8 cellular contexts compared by ENCODE assay signal in genomic region chr6:43575772-43576551, GRCh38. TPM values are rescaled to one million over a fixed set of nuclear protein-coding genes. Genes with fewer than 3 reads are reported as not detected.
A peak's percentile ranks its signal among the peaks of the same experiment; 100 is the strongest.
DNase-seq lines count a peak whose midpoint lies in the region; ATAC-seq and TF ChIP-seq lines count a peak whose summit lies in the region.

Gene POLH, plus strand, starts transcription at chr6:43576185. Its CDS starts 6,135 bp downstream, at chr6:43582320.
Gene XPO5, minus strand, starts transcription at chr6:43576038. Its CDS starts 174 bp downstream, at chr6:43575864.

- under 1% methylated on average over 68 of the region's 76 CpGs for WGBS in hepatocyte (ENCODE audit: low lambda C conversion rate, missing lambda C conversion rate)
- 0 to 1% methylated on average over 57 to 76 of the region's 76 CpGs for WGBS in aorta, 2 donors

- H3K9me3 ChIP-seq in hepatocyte (ENCODE audit: low read depth): no peaks in the 10 kb centered on the region
- no peaks in the 10 kb centered on the region for H3K9me3 ChIP-seq in aorta (ENCODE audit: control insufficient read depth, low read length)

- H4K20me1 ChIP-seq in hepatocyte (ENCODE audit: insufficient read depth, poor library complexity, severe bottlenecking): no peaks in the 10 kb centered on the region

- H3K4me2 ChIP-seq in hepatocyte: peak within 1 kb of the TSS; percentile 86

- H3K27me3 ChIP-seq in hepatocyte: no peaks in the 10 kb centered on the region
- H3K27me3 ChIP-seq in aorta (ENCODE audit: control insufficient read depth in 1 of 2, insufficient read depth in 2 of 2, low read length in 1 of 2): no peaks in the 10 kb centered on the region

- DNase-seq in NCI-H2081 (lab: John Stamatoyannopoulos, UW) (peak; percentile 93 to 95), T-helper 9 cell (peak; percentile 86), astrocyte of the hippocampus (ENCODE audit: low read depth, low spot score) (peak; percentile 98), hepatocyte (ENCODE audit: low spot score) (peak; percentile 97), renal cortical epithelial cell (ENCODE audit: low read depth) (peak; percentile 78), aorta (peak; percentile 95 to 97)

- H3K9me2 ChIP-seq in hepatocyte (replicated peaks; ENCODE audit: insufficient read depth): no peaks in the 10 kb centered on the region

- H3K4me3 ChIP-seq in hepatocyte (peak within 1 kb of the TSS; percentile 87), aorta (ENCODE audit: low read length in 2 of 2) (peak within 1 kb of the TSS; percentile 47 to 70)

- peak within 1 kb of the TSS; percentile 89 for H3K27ac ChIP-seq in hepatocyte
- H3K27ac ChIP-seq in aorta (ENCODE audit: low read depth in 1 of 2, low read length in 2 of 2): no peak within 1 kb of the TSS

- H3K4me1 ChIP-seq in hepatocyte (ENCODE audit: insufficient read depth) (peaks cover 13% of the 10 kb centered on the region), aorta (ENCODE audit: control insufficient read depth in 1 of 2, insufficient read depth in 2 of 2, low read length in 2 of 2) (peaks cover 0 to 5% of the 10 kb centered on the region in 2 donors)

- no peaks in the 10 kb centered on the region for H3K36me3 ChIP-seq in hepatocyte (replicated peaks; ENCODE audit: insufficient read depth, low read depth)
- peaks cover 0 to 2% of the 10 kb centered on the region in 2 donors for H3K36me3 ChIP-seq in aorta (ENCODE audit: control insufficient read depth in 1 of 2, insufficient read depth in 2 of 2, low read length in 1 of 2)

- TF ChIP-seq CTCF in hepatocyte (IDR thresholded peaks at IDR 0.05; ENCODE audit: poor library complexity): no peak

- intact Hi-C loops in aorta (cut with DNase I): no loop called here

- peaks cover 66% of the 10 kb centered on the region for H3K79me2 ChIP-seq in hepatocyte

- H2AFZ ChIP-seq in hepatocyte: peak within 1 kb of the TSS; percentile 92

- ATAC-seq in GM18511 (IDR thresholded peaks at IDR 0.05; ENCODE audit: unreplicated experiment): peak; percentile 88
- peak; percentile 74 for ATAC-seq in HG03025 (IDR thresholded peaks at IDR 0.05; ENCODE audit: low FRiP score, unreplicated experiment)
- ATAC-seq in aorta (ENCODE audit: low FRiP score): peak; percentile 99

RNA-seq across cellular contexts. Expression of gene POLH, which starts in this region (rescaled TPM):
- total RNA-seq in hepatocyte (7.4 and 8.9 TPM in 2 replicates), renal cortical epithelial cell (33.0 and 47.8 TPM in 2 replicates), aorta (10 to 100 TPM in 1 of 2 donors, 1 to 10 TPM in 1; 8.3 to 15.2 TPM)
- polyA plus RNA-seq in hepatocyte (5.0 and 5.1 TPM in 2 replicates), aorta (1 to 10 TPM; 3.6 to 5.5 TPM)

RNA-seq across cellular contexts. Expression of gene XPO5, which starts in this region (rescaled TPM):
- total RNA-seq in hepatocyte (21.4 and 23.4 TPM in 2 replicates), renal cortical epithelial cell (39.8 and 49.1 TPM in 2 replicates), aorta (10 to 100 TPM; 19.7 to 30.6 TPM)
- polyA plus RNA-seq in hepatocyte (12.0 and 16.2 TPM in 2 replicates), aorta (10 to 100 TPM in 1 of 2 donors, 1 to 10 TPM in 1; 2.6 to 13.7 TPM)
